Comparison of ENCODE assay signal across 8 cellular contexts in genomic region chr17:18780991-18781718, GRCh38. TPM values are rescaled to one million over a fixed set of nuclear protein-coding genes. Genes with fewer than 3 reads are reported as not detected.
DNase-seq lines count a peak whose midpoint lies in the region; ATAC-seq and TF ChIP-seq lines count a peak whose summit lies in the region.
"Not testable (repeated sequence)": the region's sequence is repeated elsewhere in the genome, so short reads cannot be mapped to it uniquely, and the experiment has no call there.

TVP23B (plus strand) TSS chr17:18781183; CDS start chr17:18781294, 111 bp downstream.

- in situ Hi-C loops in astrocyte of the cerebellum (cut with HindIII; ENCODE audit: low sequenced_read_pairs) = not testable (repeated sequence)

- not testable (repeated sequence) for H3K9me3 ChIP-seq in hepatocyte (ENCODE audit: low read depth); aorta (ENCODE audit: control insufficient read depth, low read length)

- H3K79me2 ChIP-seq in hepatocyte = peaks cover 36% of the 10 kb centered on the region

- peak within 1 kb of the TSS; percentile 65 for H2AFZ ChIP-seq in hepatocyte

- 1% methylated on average over 45 of the region's 56 CpGs for WGBS in hepatocyte (ENCODE audit: low lambda C conversion rate, missing lambda C conversion rate)
- 0% methylated on average over 44 to 56 of the region's 56 CpGs for WGBS in aorta, 2 donors

- H3K27me3 ChIP-seq in hepatocyte; aorta (ENCODE audit: control insufficient read depth in 1 of 2, insufficient read depth in 2 of 2, low read length in 1 of 2): not testable (repeated sequence)

- H4K20me1 ChIP-seq in hepatocyte (ENCODE audit: insufficient read depth, poor library complexity, severe bottlenecking) = not testable (repeated sequence)

- H3K27ac ChIP-seq in hepatocyte (peak within 1 kb of the TSS; percentile 79), aorta (ENCODE audit: low read depth in 1 of 2, low read length in 2 of 2) (peak within 1 kb of the TSS in 1 of 2 donors; percentile 52)

- not testable (repeated sequence) for H3K4me1 ChIP-seq in hepatocyte (ENCODE audit: insufficient read depth); aorta (ENCODE audit: control insufficient read depth in 1 of 2, insufficient read depth in 2 of 2, low read length in 2 of 2)

- not testable (repeated sequence) for H3K9me2 ChIP-seq in hepatocyte (replicated peaks; ENCODE audit: insufficient read depth)

- intact Hi-C loops in aorta (cut with DNase I) = not testable (repeated sequence)

- H3K4me2 ChIP-seq in hepatocyte = peak within 1 kb of the TSS; percentile 74

- H3K4me3 ChIP-seq in astrocyte of the cerebellum (ENCODE audit: low read depth, low read length) = peak within 1 kb of the TSS; percentile 57
- peak within 1 kb of the TSS; percentile 15 for H3K4me3 ChIP-seq in hepatocyte
- peak within 1 kb of the TSS in 1 of 2 donors; percentile 74 for H3K4me3 ChIP-seq in aorta (ENCODE audit: low read length in 2 of 2)

- not testable (repeated sequence) for TF ChIP-seq CTCF in astrocyte of the cerebellum (IDR thresholded peaks at IDR 0.05; ENCODE audit: low read depth, low read length, missing control alignments); hepatocyte (IDR thresholded peaks at IDR 0.05; ENCODE audit: poor library complexity)

- ATAC-seq in GM18511 (IDR thresholded peaks at IDR 0.05; ENCODE audit: unreplicated experiment) = peak; percentile 99
- ATAC-seq in HG03025 (IDR thresholded peaks at IDR 0.05; ENCODE audit: low FRiP score, unreplicated experiment) = peak; percentile 97
- ATAC-seq in aorta (ENCODE audit: low FRiP score) = peak; percentile 100

- H3K36me3 ChIP-seq in hepatocyte (replicated peaks; ENCODE audit: insufficient read depth, low read depth); aorta (ENCODE audit: control insufficient read depth in 1 of 2, insufficient read depth in 2 of 2, low read length in 1 of 2): not testable (repeated sequence)

- DNase-seq in NCI-H2029 treated with DMSO at 0.1 percent for 48 hours (lab: John Stamatoyannopoulos, UW) = peak; percentile 41
- peak; percentile 88 for DNase-seq in T-helper 22 cell (ENCODE audit: low read depth)
- DNase-seq in astrocyte of the cerebellum (ENCODE audit: low read depth) = peak; percentile 73
- peak; percentile 97 for DNase-seq in hepatocyte (ENCODE audit: low spot score)
- peak; percentile 81 for DNase-seq in renal cortical epithelial cell (ENCODE audit: low read depth)
- peak; percentile 98 to 99 for DNase-seq in aorta

RNA-seq across cellular contexts. Expression of gene TVP23B, which starts in this region (rescaled TPM):
- total RNA-seq in hepatocyte = 69.0 and 70.0 TPM in 2 replicates
- 51.6 and 57.2 TPM in 2 replicates for polyA plus RNA-seq in hepatocyte
- 83.1 and 133 TPM in 2 replicates for total RNA-seq in renal cortical epithelial cell
- 10 to 100 TPM; 40.8 to 42.4 TPM for total RNA-seq in aorta
- 10 to 100 TPM; 32.4 to 36.3 TPM for polyA plus RNA-seq in aorta

Comparison
In these comparisons a context has a peak if more than half of its experiments do, and no peak if none do; other contexts are left out.
1. DNase-seq: peak in every context shown above with its lines; median percentile 98 in aorta; 97 in hepatocyte; 88 in T-helper 22 cell; 81 in renal cortical epithelial cell; 73 in astrocyte of the cerebellum; 41 in NCI-H2029 treated with DMSO at 0.1 percent for 48 hours.